In genomic region chr7:150988230-150989226, GRCh38 we compare ENCODE assay signal across 8 cellular contexts. TPM values are rescaled to one million over a fixed set of nuclear protein-coding genes. Genes with fewer than 3 reads are reported as not detected.
A peak's percentile ranks its signal among the peaks of the same experiment; 100 is the strongest.
DNase-seq lines count a peak whose midpoint lies in the region; ATAC-seq and TF ChIP-seq lines count a peak whose summit lies in the region.

No MANE protein-coding gene starts in this region.

- H3K36me3 ChIP-seq in iPS DF 6.9 (ENCODE audit: control insufficient read depth, insufficient read depth, low read length) = no peaks in the 10 kb centered on the region
- H3K36me3 ChIP-seq in spleen = no peaks in the 10 kb centered on the region

- no peak for ATAC-seq in HG02938 (IDR thresholded peaks at IDR 0.05; ENCODE audit: unreplicated experiment)

- H3K27me3 ChIP-seq in iPS DF 6.9 (ENCODE audit: control insufficient read depth, insufficient read depth, low read length) (no peaks in the 10 kb centered on the region), spleen (replicated peaks in 1 of 7) (peaks cover 0 to 52% (median 0%) of the 10 kb centered on the region in 7 donors)

- H3K27ac Mint-ChIP-seq in T-helper 2 cell treated with Interferon-gamma antibody and Interleukin-4, amounts not matched to agents 5 μg/mL and 100 μg/mL, for 36 hours = no peak overlapping the region

- H3K36me3 Mint-ChIP-seq in T-helper 2 cell treated with Interferon-gamma antibody and Interleukin-4, amounts not matched to agents 5 μg/mL and 100 μg/mL, for 36 hours (ENCODE audit: low read depth) = no peaks in the 10 kb centered on the region

- TF ChIP-seq CTCF in astrocyte of the spinal cord (IDR thresholded peaks at IDR 0.05; ENCODE audit: low read depth, low read length) (peak; percentile 86), spleen (IDR thresholded peaks at IDR 0.05 in 8 of 11, conservative IDR thresholded peaks at IDR 0.05 in 3 of 11) (peak; percentile 64 to 94 (median 85))

- H3K27ac ChIP-seq in iPS DF 6.9 (ENCODE audit: low read length) = no peak overlapping the region
- H3K27ac ChIP-seq in spleen = peak overlapping the region; percentile 49 to 89 (median 83)

- H3K9me3 ChIP-seq in iPS DF 6.9 (ENCODE audit: control insufficient read depth, insufficient read depth, low read length) = no peaks in the 10 kb centered on the region
- H3K9me3 ChIP-seq in spleen = peaks cover 0 to 21% (median 16%) of the 10 kb centered on the region in 8 donors

- DNase-seq in EH (ENCODE audit: low read depth) = peak; percentile 44
- peak; percentile 79 for DNase-seq in NCI-H1092 (lab: John Stamatoyannopoulos, UW)
- DNase-seq in T-helper 2 cell treated with Interferon-gamma antibody and Interleukin-4, amounts not matched to agents 5 μg/mL and 100 μg/mL, for 36 hours (ENCODE audit: low spot score) = peak; percentile 48
- no peak for DNase-seq in astrocyte of the spinal cord (ENCODE audit: low read depth, low spot score)
- no peak for DNase-seq in iPS DF 6.9 (ENCODE audit: low read depth, low spot score)
- DNase-seq in spleen = peak; percentile 87
- no peak for DNase-seq in NOMO-1 treated with DMSO at 0.1 percent for 48 hours (lab: John Stamatoyannopoulos, UW; ENCODE audit: unreplicated experiment)

- H3K27me3 Mint-ChIP-seq in T-helper 2 cell treated with Interferon-gamma antibody and Interleukin-4, amounts not matched to agents 5 μg/mL and 100 μg/mL, for 36 hours (ENCODE audit: low read depth) = peaks cover 35% of the 10 kb centered on the region

- WGBS in iPS DF 6.9 (ENCODE audit: insufficient coverage, insufficient read length) = no CpG with 5 or more reads among the region's 31 CpGs
- 10 to 24% (median 10%) methylated on average over 12 to 31 of the region's 31 CpGs for WGBS in spleen, 5 donors

- in situ Hi-C loops in astrocyte of the spinal cord (cut with HindIII; ENCODE audit: low sequenced_read_pairs) = no loop called here

- H3K4me1 Mint-ChIP-seq in T-helper 2 cell treated with Interferon-gamma antibody and Interleukin-4, amounts not matched to agents 5 μg/mL and 100 μg/mL, for 36 hours (ENCODE audit: low read depth) = peaks cover 16% of the 10 kb centered on the region

- no peak for TF ChIP-seq POLR2A in spleen (IDR thresholded peaks at IDR 0.05)

- H3K4me3 ChIP-seq in astrocyte of the spinal cord (ENCODE audit: low read depth, low read length) = no peak overlapping the region
- peak overlapping the region; percentile 13; the same call in 1 of the 2 replicates for H3K4me3 ChIP-seq in iPS DF 6.9 (ENCODE audit: low read length)
- H3K4me3 ChIP-seq in spleen = peak overlapping the region in 2 of 8 donors; percentile 5 to 41

- peaks cover 6% of the 10 kb centered on the region for H3K9me3 Mint-ChIP-seq in T-helper 2 cell treated with Interferon-gamma antibody and Interleukin-4, amounts not matched to agents 5 μg/mL and 100 μg/mL, for 36 hours

- intact Hi-C loops in spleen (cut with DNase I; ENCODE audit: low total_unique reads) = no loop called here

- peak overlapping the region; percentile 58 for H3K4me3 Mint-ChIP-seq in T-helper 2 cell treated with Interferon-gamma antibody and Interleukin-4, amounts not matched to agents 5 μg/mL and 100 μg/mL, for 36 hours

- peaks cover 7% of the 10 kb centered on the region; the same call in 1 of the 2 replicates for H3K4me1 ChIP-seq in iPS DF 6.9 (ENCODE audit: control insufficient read depth, insufficient read depth, low read length)
- H3K4me1 ChIP-seq in spleen = peaks cover 11 to 72% (median 48%) of the 10 kb centered on the region in 6 donors

RNA-seq across cellular contexts. Expression of gene NOS3, which starts 2.3 kb away (rescaled TPM):
- total RNA-seq in spleen = 100 to 1,000 TPM; 106 to 455 (median 187) TPM
- polyA plus RNA-seq in spleen = 10 to 100 TPM; 11.9 to 81.1 (median 28.4) TPM

RNA-seq across cellular contexts. Expression of gene KCNH2, which starts 10.4 kb away (rescaled TPM):
- total RNA-seq in spleen = 1 to 10 TPM; 1.6 to 5.1 (median 2.8) TPM
- 1 to 10 TPM in 2 of 3 donors, under 1 TPM in 1; 0.67 to 2.5 (median 1.3) TPM for polyA plus RNA-seq in spleen

RNA-seq across cellular contexts. Expression of gene ATG9B, which starts 35.8 kb away (rescaled TPM):
- total RNA-seq in spleen = 1 to 10 TPM in 6 of 7 donors, under 1 TPM in 1; 0.66 to 3.8 (median 2.8) TPM
- 1 to 10 TPM; 1.8 to 3.7 (median 1.9) TPM for polyA plus RNA-seq in spleen

RNA-seq across cellular contexts. Expression of gene ABCB8, which starts 39.7 kb away (rescaled TPM):
- total RNA-seq in spleen = 10 to 100 TPM; 22.5 to 42.6 (median 29.1) TPM
- 10 to 100 TPM; 12.9 to 21.1 (median 17.2) TPM for polyA plus RNA-seq in spleen

RNA-seq across cellular contexts. Expression of gene ASIC3, which starts 59.8 kb away (rescaled TPM):
- 1 to 10 TPM; 1.5 to 5.0 (median 2.9) TPM for total RNA-seq in spleen
- polyA plus RNA-seq in spleen = 1 to 10 TPM; 1.1 to 3.7 (median 2.6) TPM

Comparison
In these comparisons a context has a peak if more than half of its experiments do, and no peak if none do; other contexts are left out.
1. DNase-seq: peak in EH (single experiment), NCI-H1092 (single experiment), T-helper 2 cell treated with Interferon-gamma antibody and Interleukin-4, amounts not matched to agents 5 μg/mL and 100 μg/mL, for 36 hours (single experiment) and spleen (single experiment); none in astrocyte of the spinal cord (single experiment), iPS DF 6.9 (single experiment) and NOMO-1 treated with DMSO at 0.1 percent for 48 hours (single experiment).